ENCODE assay signal across 34 cellular contexts in genomic region chr17:33033176-33033575, GRCh38. TPM values are rescaled to one million over a fixed set of nuclear protein-coding genes. Genes with fewer than 3 reads are reported as not detected.
"Had no signal": no experiment of that assay in that cellular context is flagged by ENCODE, and none has a peak within 500 bp of the region (broad histone marks: within the 10 kb centered on the region; RNA-seq: fewer than 3 reads in every experiment).

No MANE protein-coding gene starts in this region.

- DNase-seq: naive thymus-derived CD8-positive, alpha-beta T cell; nephron progenitor cell; occipital lobe; ovary; posterior cingulate gyrus; psoas muscle; right cardiac atrium; right lobe of liver; sigmoid colon; small intestine; stimulated activated CD4-positive, alpha-beta T cell treated with anti-CD3 and anti-CD28 coated beads, Interleukin-15, amount 100 ng/mL, for 24 hours; stimulated activated CD4-positive, alpha-beta T cell treated with anti-CD3 and anti-CD28 coated beads, Interleukin-2, amount 100 ng/mL, for 24 hours; stimulated activated CD4-positive, alpha-beta T cell treated with anti-CD3 and anti-CD28 coated beads, Interleukin-2, amount 100 ng/mL, for 48 hours; stimulated activated CD4-positive, alpha-beta T cell treated with anti-CD3 and anti-CD28 coated beads, Interleukin-4, amount 100 ng/mL, for 24 hours; stimulated activated naive B cell treated with anti-CD40 and anti-IgM and Interleukin-4, amounts not matched to agents 10 μg/mL and 1 μg/mL and 100 μg/mL, for 72 hours; stimulated activated naive CD4-positive, alpha-beta T cell treated with Interleukin-2 at 50 U/mL for 16 hours; stomach; thyroid gland; trophoblast cell; upper lobe of left lung had no signal

- H3K36me3 Mint-ChIP-seq: natural killer cell treated with Interleukin-12 subunit alpha and Interleukin-12 subunit beta and Interleukin-15 and Interleukin-18, amount 100 ng/mL, for 72 hours; stimulated activated effector memory CD8-positive, alpha-beta T cell treated with anti-CD3 and anti-CD28 coated beads, Interleukin-12 subunit alpha, Interleukin-12 subunit beta, amount 100 ng/mL, for 72 hours; stimulated activated naive B cell treated with anti-CD40 and anti-IgM and Interleukin-4, amounts not matched to agents 10 μg/mL and 1 μg/mL and 100 μg/mL, for 72 hours had no signal

- H3K4me3 Mint-ChIP-seq: naive thymus-derived CD8-positive, alpha-beta T cell; natural killer cell treated with Interleukin-12 subunit alpha and Interleukin-12 subunit beta and Interleukin-15 and Interleukin-18, amount 100 ng/mL, for 72 hours; nephron progenitor cell; neural crest cell; stimulated activated effector memory CD8-positive, alpha-beta T cell treated with anti-CD3 and anti-CD28 coated beads, Interleukin-12 subunit alpha, Interleukin-12 subunit beta, amount 100 ng/mL, for 72 hours; stimulated activated naive B cell treated with anti-CD40 and anti-IgM and Interleukin-4, amounts not matched to agents 10 μg/mL and 1 μg/mL and 100 μg/mL, for 72 hours; stimulated activated naive CD8-positive, alpha-beta T cell treated with anti-CD3 and anti-CD28 coated beads, Interleukin-15, Interleukin-2, amounts not matched to agents 100 ng/mL and 50 ng/mL, for 24 hours had no signal

- H3K9me3 Mint-ChIP-seq: stimulated activated effector memory CD8-positive, alpha-beta T cell treated with anti-CD3 and anti-CD28 coated beads, Interleukin-12 subunit alpha, Interleukin-12 subunit beta, amount 100 ng/mL, for 72 hours; stimulated activated naive CD8-positive, alpha-beta T cell treated with anti-CD3 and anti-CD28 coated beads, Interleukin-15, Interleukin-2, amounts not matched to agents 100 ng/mL and 50 ng/mL, for 24 hours had no signal

- H3K4me1 Mint-ChIP-seq: naive thymus-derived CD8-positive, alpha-beta T cell; nephron progenitor cell; neural crest cell; stimulated activated effector memory CD8-positive, alpha-beta T cell treated with anti-CD3 and anti-CD28 coated beads, Interleukin-12 subunit alpha, Interleukin-12 subunit beta, amount 100 ng/mL, for 72 hours; stimulated activated naive B cell treated with anti-CD40 and anti-IgM and Interleukin-4, amounts not matched to agents 10 μg/mL and 1 μg/mL and 100 μg/mL, for 72 hours had no signal

- H3K27ac Mint-ChIP-seq: naive thymus-derived CD8-positive, alpha-beta T cell; natural killer cell treated with Interleukin-12 subunit alpha and Interleukin-12 subunit beta and Interleukin-15 and Interleukin-18, amount 100 ng/mL, for 72 hours; nephron progenitor cell; progenitor cell of endocrine pancreas; stimulated activated effector memory CD8-positive, alpha-beta T cell treated with anti-CD3 and anti-CD28 coated beads, Interleukin-12 subunit alpha, Interleukin-12 subunit beta, amount 100 ng/mL, for 72 hours; stimulated activated naive B cell treated with anti-CD40 and anti-IgM and Interleukin-4, amounts not matched to agents 10 μg/mL and 1 μg/mL and 100 μg/mL, for 72 hours; stimulated activated naive CD8-positive, alpha-beta T cell treated with anti-CD3 and anti-CD28 coated beads, Interleukin-15, Interleukin-2, amounts not matched to agents 100 ng/mL and 50 ng/mL, for 24 hours had no signal

RNA-seq across cellular contexts. Expression of gene SPACA3, which starts 41.5 kb away (rescaled TPM):
- total RNA-seq: naive thymus-derived CD8-positive, alpha-beta T cell; natural killer cell treated with Interleukin-12 subunit alpha and Interleukin-12 subunit beta and Interleukin-15 and Interleukin-18, amount 100 ng/mL, for 72 hours; neural crest cell; occipital lobe; osteoblast; ovary; progenitor cell of endocrine pancreas; psoas muscle; renal cortical epithelial cell; right cardiac atrium; right lobe of liver; sigmoid colon; skeletal muscle tissue; stomach; subcutaneous adipose tissue; temporal lobe; thoracic aorta; thyroid gland; tibial nerve; upper lobe of left lung; ureter; vagina had no signal
